ENCODE assay signal across 21 cellular contexts in the genomic region with DNA sequence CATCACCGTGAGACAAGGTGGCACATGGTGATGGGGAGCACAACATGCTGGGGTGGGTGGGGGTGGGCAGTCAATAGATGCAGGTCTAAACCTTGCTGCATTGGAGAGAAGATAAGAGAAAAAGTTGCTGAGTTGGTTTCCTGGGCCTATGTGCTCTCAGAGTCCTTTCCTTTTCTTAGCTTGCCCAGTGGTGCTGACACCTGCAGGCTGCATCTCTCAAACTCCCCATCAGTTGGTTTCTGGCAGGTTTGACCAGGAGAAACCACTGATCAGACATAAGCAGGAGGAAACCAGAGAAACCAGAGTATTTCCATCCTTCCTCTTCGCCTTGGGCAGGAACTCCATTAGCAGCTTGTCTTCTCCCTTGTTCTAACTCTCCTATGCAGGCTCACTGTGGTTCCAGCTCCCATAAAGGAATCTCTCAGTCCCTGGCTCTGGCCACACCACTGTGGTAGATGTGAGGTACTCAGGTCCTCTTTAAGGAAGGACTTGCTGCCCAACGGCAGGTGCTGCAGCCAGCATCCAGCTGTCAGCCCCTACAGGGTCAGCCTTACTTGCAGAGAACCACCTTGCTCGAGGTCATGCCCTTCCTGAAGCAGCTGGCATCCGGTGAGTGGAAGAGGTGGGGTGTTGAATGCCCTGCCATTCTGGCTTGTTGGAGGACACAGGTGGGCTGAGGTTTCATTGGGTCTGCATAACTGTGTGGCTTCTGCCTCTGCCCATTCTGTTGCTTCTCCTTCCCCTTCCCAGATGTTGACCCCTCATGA.
"Had no signal": no experiment of that assay in that cellular context is flagged by ENCODE, and none has a peak within 500 bp of the region (broad histone marks: within the 10 kb centered on the region; RNA-seq: fewer than 3 reads in every experiment).

No MANE protein-coding gene starts in this region.

- H3K9ac ChIP-seq: neural progenitor cell, parathyroid adenoma had no signal

- H3K4me1 ChIP-seq: esophagus squamous epithelium, neural progenitor cell, parathyroid adenoma, right atrium auricular region, suprapubic skin, transverse colon, upper lobe of right lung, uterus had no signal

- H3K4me3 ChIP-seq: dorsolateral prefrontal cortex, esophagus squamous epithelium, lung, neural progenitor cell, right atrium auricular region, smooth muscle cell, suprapubic skin, transverse colon, upper lobe of right lung, uterus had no signal

- H3K27me3 ChIP-seq: dorsolateral prefrontal cortex, esophagus squamous epithelium, neural progenitor cell, right atrium auricular region, suprapubic skin, transverse colon, upper lobe of right lung, uterus had no signal

- H3K79me2 ChIP-seq: parathyroid adenoma had no signal

- H2AFZ ChIP-seq: neural progenitor cell, parathyroid adenoma had no signal

- H3K4me2 ChIP-seq: neural progenitor cell, smooth muscle cell had no signal

- DNase-seq: dorsolateral prefrontal cortex; effector CD4-positive, alpha-beta T cell; esophagus squamous epithelium; foreskin melanocyte; hypothalamus; stimulated activated CD4-positive, alpha-beta T cell treated with anti-CD3 and anti-CD28 coated beads, Interleukin-12 subunit alpha, Interleukin-12 subunit beta, amount 100 ng/mL, for 4 hours; stimulated activated CD4-positive, alpha-beta T cell treated with anti-CD3 and anti-CD28 coated beads, Interleukin-1b, Interleukin-23, amount 100 ng/mL, for 48 hours; stimulated activated CD4-positive, alpha-beta T cell treated with anti-CD3 and anti-CD28 coated beads, Interleukin-4, amount 100 ng/mL, for 1 hour; stimulated activated CD8-positive, alpha-beta memory T cell treated with anti-CD3 and anti-CD28 coated beads, Interleukin-4, amount 100 ng/mL, for 48 hours; stimulated activated naive CD4-positive, alpha-beta T cell; stimulated activated naive CD8-positive, alpha-beta T cell treated with anti-CD3 and anti-CD28 coated beads, Interleukin-15, amount 100 ng/mL, for 72 hours; transverse colon; upper lobe of right lung; uterus had no signal

- H3K27ac ChIP-seq: dorsolateral prefrontal cortex, esophagus squamous epithelium, neural progenitor cell, parathyroid adenoma, right atrium auricular region, suprapubic skin, transverse colon, upper lobe of right lung, uterus had no signal

- H3K9me3 ChIP-seq: esophagus squamous epithelium, right atrium auricular region, suprapubic skin, transverse colon, upper lobe of right lung, uterus had no signal

- H3K36me3 ChIP-seq: esophagus squamous epithelium, neural progenitor cell, right atrium auricular region, suprapubic skin, transverse colon, upper lobe of right lung, uterus had no signal

- ATAC-seq: sciatic nerve; stimulated activated naive CD8-positive, alpha-beta T cell treated with anti-CD3 and anti-CD28 coated beads, Interleukin-15, amount 100 ng/mL, for 72 hours; upper lobe of right lung had no signal
